Comparison of ENCODE assay signal across 1 cellular context in genomic region chr19:46678110-46678732, GRCh38.
TF ChIP-seq lines count a peak whose summit lies in the region.

No MANE protein-coding gene starts in this region.

TF ChIP-seq in GM12878, 131 proteins besides CTCF, POLR2A, EP300 and RAD21 (continued from another document):
- TF ChIP-seq BCL11A (IDR thresholded peaks at IDR 0.05; ENCODE audit: low read depth, low read length) (no peak), RB1 (IDR thresholded peaks at IDR 0.05; ENCODE audit: borderline replicate concordance) (no peak), USF2 (IDR thresholded peaks at IDR 0.05; ENCODE audit: borderline replicate concordance, low read depth, low read length) (no peak), NR2C1 (IDR thresholded peaks at IDR 0.05) (no peak), BMI1 (IDR thresholded peaks at IDR 0.05; ENCODE audit: borderline replicate concordance) (no peak), ZBTB11 (CRISPR knock-in tag; IDR thresholded peaks at IDR 0.05) (no peak), ELK1 (IDR thresholded peaks at IDR 0.05; ENCODE audit: low read depth, low read length) (no peak), SKIL (IDR thresholded peaks at IDR 0.05; ENCODE audit: low read depth, poor library complexity, severe bottlenecking) (no peak), POU2F2 (IDR thresholded peaks at IDR 0.05; ENCODE audit: borderline replicate concordance, low read depth, low read length) (no peak), BHLHE40 (IDR thresholded peaks at IDR 0.05; ENCODE audit: borderline replicate concordance in 1 of 2, low read depth in 2 of 2, low read length in 1 of 2) (no peak), IKZF1 (conservative IDR thresholded peaks at IDR 0.05) (no peak), SUPT20H (IDR thresholded peaks at IDR 0.05; ENCODE audit: borderline replicate concordance, control insufficient read depth, low read depth, low read length) (no peak), PML (IDR thresholded peaks at IDR 0.05; ENCODE audit: low read length) (no peak)
